28 cellular contexts compared by ENCODE assay signal in the genomic region with DNA sequence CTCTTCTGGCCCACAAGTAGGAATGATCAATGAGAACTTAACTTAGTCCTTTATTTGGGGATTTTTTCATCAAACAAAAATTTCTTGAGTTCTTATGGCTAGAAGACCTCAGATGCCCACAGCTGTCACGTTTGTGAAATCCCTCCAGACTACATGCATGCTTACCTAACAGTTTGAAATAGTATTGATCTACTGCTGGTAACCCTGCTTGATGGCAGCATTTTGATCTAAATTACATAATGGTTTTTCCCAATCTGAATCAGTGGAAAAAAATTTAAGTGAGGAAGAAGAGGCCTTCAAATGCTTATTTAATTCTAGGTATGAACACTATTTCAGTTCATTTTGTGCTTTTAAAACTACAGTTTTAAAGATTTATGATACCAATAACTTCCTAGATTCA. TPM values are rescaled to one million over a fixed set of nuclear protein-coding genes. Genes with fewer than 3 reads are reported as not detected.
"Had no signal": no experiment of that assay in that cellular context is flagged by ENCODE, and none has a peak within 500 bp of the region (broad histone marks: within the 10 kb centered on the region; RNA-seq: fewer than 3 reads in every experiment).

No MANE protein-coding gene starts in this region.

- H3K36me3 Mint-ChIP-seq: memory B cell; neural progenitor cell; stimulated activated effector memory CD8-positive, alpha-beta T cell treated with anti-CD3 and anti-CD28 coated beads, Interleukin-12 subunit alpha, Interleukin-12 subunit beta, amount 100 ng/mL, for 72 hours had no signal

- H3K36me3 ChIP-seq: esophagus squamous epithelium, left lung, neural progenitor cell, prostate gland, right atrium auricular region, sigmoid colon, suprapubic skin, transverse colon, upper lobe of right lung, uterus had no signal

- H3K27me3 ChIP-seq: esophagus squamous epithelium, left lung, neural progenitor cell, right atrium auricular region, sigmoid colon, suprapubic skin, transverse colon, upper lobe of right lung, uterus had no signal

- H3K4me3 Mint-ChIP-seq: effector memory CD8-positive, alpha-beta T cell; memory B cell; nephron; neural progenitor cell; stimulated activated effector memory CD8-positive, alpha-beta T cell treated with anti-CD3 and anti-CD28 coated beads, Interleukin-12 subunit alpha, Interleukin-12 subunit beta, amount 100 ng/mL, for 72 hours had no signal

- H3K27ac Mint-ChIP-seq: effector memory CD8-positive, alpha-beta T cell; memory B cell; nephron; neural progenitor cell; stimulated activated effector memory CD8-positive, alpha-beta T cell treated with anti-CD3 and anti-CD28 coated beads, Interleukin-12 subunit alpha, Interleukin-12 subunit beta, amount 100 ng/mL, for 72 hours had no signal

- H3K9me3 ChIP-seq: esophagus squamous epithelium, left lung, prostate gland, right atrium auricular region, sigmoid colon, suprapubic skin, transverse colon, upper lobe of right lung, uterus had no signal

- H3K4me1 ChIP-seq: esophagus squamous epithelium, left lung, prostate gland, right atrium auricular region, sigmoid colon, suprapubic skin, transverse colon, upper lobe of right lung, uterus had no signal

- H3K4me3 ChIP-seq: esophagus squamous epithelium, left lung, lung, neural progenitor cell, prostate gland, right atrium auricular region, sigmoid colon, suprapubic skin, transverse colon, upper lobe of right lung, uterus had no signal

- FAIRE-seq: endometrium, frontal cortex, kidney had no signal

- DNase-seq: cerebellar nuclear complex; cortex of kidney; effector memory CD8-positive, alpha-beta T cell; erythroblast; esophagus squamous epithelium; head of caudate nucleus; kidney; left lung; sigmoid colon; stimulated activated CD4-positive, alpha-beta T cell treated with anti-CD3 and anti-CD28 coated beads, Interleukin-2, amount 100 ng/mL, for 24 hours; stimulated activated CD4-positive, alpha-beta T cell treated with anti-CD3 and anti-CD28 coated beads, Interleukin-4, amount 100 ng/mL, for 24 hours; stimulated activated naive CD4-positive, alpha-beta T cell treated with Interleukin-2 at 50 U/mL for 16 hours; transverse colon; upper lobe of right lung; uterus had no signal

- H3K9me3 Mint-ChIP-seq: effector memory CD8-positive, alpha-beta T cell; memory B cell; nephron; neural progenitor cell; stimulated activated effector memory CD8-positive, alpha-beta T cell treated with anti-CD3 and anti-CD28 coated beads, Interleukin-12 subunit alpha, Interleukin-12 subunit beta, amount 100 ng/mL, for 72 hours had no signal

- H3K4me2 ChIP-seq: neural progenitor cell had no signal

- H3K4me1 Mint-ChIP-seq: memory B cell, nephron, neural progenitor cell had no signal

- H3K27ac ChIP-seq: esophagus squamous epithelium, left lung, neural progenitor cell, prostate gland, right atrium auricular region, sigmoid colon, suprapubic skin, transverse colon, upper lobe of right lung, uterus had no signal

- H3K9ac ChIP-seq: neural progenitor cell had no signal

- ATAC-seq: effector memory CD8-positive, alpha-beta T cell; left lung; stimulated activated effector memory CD8-positive, alpha-beta T cell treated with anti-CD3 and anti-CD28 coated beads, Interleukin-12 subunit alpha, Interleukin-12 subunit beta, amount 100 ng/mL, for 72 hours; upper lobe of right lung had no signal

- H3K27me3 Mint-ChIP-seq: memory B cell had no signal

RNA-seq across cellular contexts. Expression of a gene that starts 13.9 kb away (rescaled TPM):
- total RNA-seq: dermis microvascular lymphatic vessel endothelial cell, fibroblast of villous mesenchyme, osteocyte, right atrium auricular region had no signal

RNA-seq across cellular contexts. Expression of a gene that starts 54.2 kb away (rescaled TPM):
- total RNA-seq: dermis microvascular lymphatic vessel endothelial cell had no signal
